ENCODE assay signal across 2 cellular contexts in genomic region chr9:110977259-110977709, GRCh38.
A peak's percentile ranks its signal among the peaks of the same experiment; 100 is the strongest.
TF ChIP-seq lines count a peak whose summit lies in the region.

No MANE protein-coding gene starts in this region.

TF ChIP-seq in HCT116, 20 proteins besides CTCF, POLR2A, EP300 and RAD21 (continued from another document):
- TF ChIP-seq JUND (IDR thresholded peaks at IDR 0.05) (peak; percentile 75), SP1 (IDR thresholded peaks at IDR 0.05; ENCODE audit: low read depth) (peak; percentile 58), CBX3 (IDR thresholded peaks at IDR 0.05; ENCODE audit: low read depth) (peak; percentile 89), ATF3 (IDR thresholded peaks at IDR 0.05) (peak; percentile 26; the same call in 1 of the 2 replicates), SIN3A (IDR thresholded peaks at IDR 0.05; ENCODE audit: low read depth) (peak; percentile 82), EGR1 (IDR thresholded peaks at IDR 0.05; ENCODE audit: low read depth) (0 out of 2 replicates have a peak, but pooled peaks have one; percentile 34), TCF7L2 (IDR thresholded peaks at IDR 0.05; ENCODE audit: borderline replicate concordance, extremely low read depth, insufficient read depth, insufficient read length) (peak; percentile 83), SRF (IDR thresholded peaks at IDR 0.05; ENCODE audit: low read depth) (peak; percentile 45; the same call in 1 of the 2 replicates), EZH2 (IDR thresholded peaks at IDR 0.05) (no peak), YY1 (IDR thresholded peaks at IDR 0.05; ENCODE audit: extremely low read depth, insufficient replicate concordance, low read depth, low read length) (peak; percentile 76), CEBPB (IDR thresholded peaks at IDR 0.05; ENCODE audit: low read depth) (peak; percentile 50), ZNF274 (IDR thresholded peaks at IDR 0.05; ENCODE audit: low read depth, low read length) (no peak), POLR2AphosphoS5 (IDR thresholded peaks at IDR 0.05; ENCODE audit: low read depth, low read length) (peak; percentile 22; the same call in 1 of the 2 replicates), EZH2phosphoT487 (IDR thresholded peaks at IDR 0.05; ENCODE audit: borderline replicate concordance) (no peak)
- TF ChIP-seq, protein P1, sequence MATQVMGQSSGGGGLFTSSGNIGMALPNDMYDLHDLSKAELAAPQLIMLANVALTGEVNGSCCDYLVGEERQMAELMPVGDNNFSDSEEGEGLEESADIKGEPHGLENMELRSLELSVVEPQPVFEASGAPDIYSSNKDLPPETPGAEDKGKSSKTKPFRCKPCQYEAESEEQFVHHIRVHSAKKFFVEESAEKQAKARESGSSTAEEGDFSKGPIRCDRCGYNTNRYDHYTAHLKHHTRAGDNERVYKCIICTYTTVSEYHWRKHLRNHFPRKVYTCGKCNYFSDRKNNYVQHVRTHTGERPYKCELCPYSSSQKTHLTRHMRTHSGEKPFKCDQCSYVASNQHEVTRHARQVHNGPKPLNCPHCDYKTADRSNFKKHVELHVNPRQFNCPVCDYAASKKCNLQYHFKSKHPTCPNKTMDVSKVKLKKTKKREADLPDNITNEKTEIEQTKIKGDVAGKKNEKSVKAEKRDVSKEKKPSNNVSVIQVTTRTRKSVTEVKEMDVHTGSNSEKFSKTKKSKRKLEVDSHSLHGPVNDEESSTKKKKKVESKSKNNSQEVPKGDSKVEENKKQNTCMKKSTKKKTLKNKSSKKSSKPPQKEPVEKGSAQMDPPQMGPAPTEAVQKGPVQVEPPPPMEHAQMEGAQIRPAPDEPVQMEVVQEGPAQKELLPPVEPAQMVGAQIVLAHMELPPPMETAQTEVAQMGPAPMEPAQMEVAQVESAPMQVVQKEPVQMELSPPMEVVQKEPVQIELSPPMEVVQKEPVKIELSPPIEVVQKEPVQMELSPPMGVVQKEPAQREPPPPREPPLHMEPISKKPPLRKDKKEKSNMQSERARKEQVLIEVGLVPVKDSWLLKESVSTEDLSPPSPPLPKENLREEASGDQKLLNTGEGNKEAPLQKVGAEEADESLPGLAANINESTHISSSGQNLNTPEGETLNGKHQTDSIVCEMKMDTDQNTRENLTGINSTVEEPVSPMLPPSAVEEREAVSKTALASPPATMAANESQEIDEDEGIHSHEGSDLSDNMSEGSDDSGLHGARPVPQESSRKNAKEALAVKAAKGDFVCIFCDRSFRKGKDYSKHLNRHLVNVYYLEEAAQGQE (IDR thresholded peaks at IDR 0.05; ENCODE audit: low read depth): no peak
- TF ChIP-seq, protein P2, sequence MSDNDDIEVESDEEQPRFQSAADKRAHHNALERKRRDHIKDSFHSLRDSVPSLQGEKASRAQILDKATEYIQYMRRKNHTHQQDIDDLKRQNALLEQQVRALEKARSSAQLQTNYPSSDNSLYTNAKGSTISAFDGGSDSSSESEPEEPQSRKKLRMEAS (IDR thresholded peaks at IDR 0.05): peak; percentile 91
- TF ChIP-seq, protein P3, sequence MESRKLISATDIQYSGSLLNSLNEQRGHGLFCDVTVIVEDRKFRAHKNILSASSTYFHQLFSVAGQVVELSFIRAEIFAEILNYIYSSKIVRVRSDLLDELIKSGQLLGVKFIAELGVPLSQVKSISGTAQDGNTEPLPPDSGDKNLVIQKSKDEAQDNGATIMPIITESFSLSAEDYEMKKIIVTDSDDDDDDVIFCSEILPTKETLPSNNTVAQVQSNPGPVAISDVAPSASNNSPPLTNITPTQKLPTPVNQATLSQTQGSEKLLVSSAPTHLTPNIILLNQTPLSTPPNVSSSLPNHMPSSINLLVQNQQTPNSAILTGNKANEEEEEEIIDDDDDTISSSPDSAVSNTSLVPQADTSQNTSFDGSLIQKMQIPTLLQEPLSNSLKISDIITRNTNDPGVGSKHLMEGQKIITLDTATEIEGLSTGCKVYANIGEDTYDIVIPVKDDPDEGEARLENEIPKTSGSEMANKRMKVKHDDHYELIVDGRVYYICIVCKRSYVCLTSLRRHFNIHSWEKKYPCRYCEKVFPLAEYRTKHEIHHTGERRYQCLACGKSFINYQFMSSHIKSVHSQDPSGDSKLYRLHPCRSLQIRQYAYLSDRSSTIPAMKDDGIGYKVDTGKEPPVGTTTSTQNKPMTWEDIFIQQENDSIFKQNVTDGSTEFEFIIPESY (IDR thresholded peaks at IDR 0.05; ENCODE audit: extremely low read depth, insufficient replicate concordance, low read length): no peak

TF ChIP-seq in SK-N-SH, 30 proteins besides CTCF, POLR2A, EP300 and RAD21 (continued from another document):
- TF ChIP-seq IRF3 (IDR thresholded peaks at IDR 0.05; ENCODE audit: low read depth, low read length) (no peak), SMC3 (IDR thresholded peaks at IDR 0.05; ENCODE audit: low read depth, low read length) (no peak), RXRA (IDR thresholded peaks at IDR 0.05; ENCODE audit: borderline replicate concordance, low read depth) (peak; percentile 48; the same call in 1 of the 2 replicates), TCF12 (IDR thresholded peaks at IDR 0.05) (peak; percentile 80), MEF2A (IDR thresholded peaks at IDR 0.05; ENCODE audit: borderline replicate concordance, low read depth) (no peak), ELF1 (IDR thresholded peaks at IDR 0.05) (no peak), JUND (IDR thresholded peaks at IDR 0.05) (peak; percentile 72), NFIC (IDR thresholded peaks at IDR 0.05; ENCODE audit: borderline replicate concordance) (peak; percentile 90), TAF1 (IDR thresholded peaks at IDR 0.05; ENCODE audit: borderline replicate concordance, low read depth, low read length) (no peak), RFX5 (IDR thresholded peaks at IDR 0.05; ENCODE audit: low read length) (no peak), POLR2AphosphoS5 (IDR thresholded peaks at IDR 0.05; ENCODE audit: low read depth, low read length) (no peak), MXI1 (IDR thresholded peaks at IDR 0.05; ENCODE audit: low read depth, low read length) (0 out of 2 replicates have a peak, but pooled peaks have one; percentile 39), YY1 (IDR thresholded peaks at IDR 0.05; ENCODE audit: low read depth) (peak; percentile 17; the same call in 1 of the 2 replicates), GABPA (IDR thresholded peaks at IDR 0.05; ENCODE audit: low read depth) (no peak), TEAD4 (IDR thresholded peaks at IDR 0.05; ENCODE audit: borderline replicate concordance, insufficient read depth) (peak; percentile 43; the same call in 1 of the 2 replicates), FOSL2 (IDR thresholded peaks at IDR 0.05; ENCODE audit: borderline replicate concordance, low read depth) (peak; percentile 54; the same call in 1 of the 2 replicates), GATA2 (CRISPR knock-in tag; IDR thresholded peaks at IDR 0.05) (no peak), SIN3A (IDR thresholded peaks at IDR 0.05; ENCODE audit: borderline replicate concordance, low read depth, low read length) (no peak)
- TF ChIP-seq, protein P4, sequence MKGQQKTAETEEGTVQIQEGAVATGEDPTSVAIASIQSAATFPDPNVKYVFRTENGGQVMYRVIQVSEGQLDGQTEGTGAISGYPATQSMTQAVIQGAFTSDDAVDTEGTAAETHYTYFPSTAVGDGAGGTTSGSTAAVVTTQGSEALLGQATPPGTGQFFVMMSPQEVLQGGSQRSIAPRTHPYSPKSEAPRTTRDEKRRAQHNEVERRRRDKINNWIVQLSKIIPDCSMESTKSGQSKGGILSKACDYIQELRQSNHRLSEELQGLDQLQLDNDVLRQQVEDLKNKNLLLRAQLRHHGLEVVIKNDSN (IDR thresholded peaks at IDR 0.05; ENCODE audit: borderline replicate concordance, low read depth): no peak
- TF ChIP-seq, protein P2 (IDR thresholded peaks at IDR 0.05; ENCODE audit: low read depth): peak; percentile 44
- TF ChIP-seq, protein P3 (IDR thresholded peaks at IDR 0.05; ENCODE audit: borderline replicate concordance, low read depth): no peak
- TF ChIP-seq, protein P5, sequence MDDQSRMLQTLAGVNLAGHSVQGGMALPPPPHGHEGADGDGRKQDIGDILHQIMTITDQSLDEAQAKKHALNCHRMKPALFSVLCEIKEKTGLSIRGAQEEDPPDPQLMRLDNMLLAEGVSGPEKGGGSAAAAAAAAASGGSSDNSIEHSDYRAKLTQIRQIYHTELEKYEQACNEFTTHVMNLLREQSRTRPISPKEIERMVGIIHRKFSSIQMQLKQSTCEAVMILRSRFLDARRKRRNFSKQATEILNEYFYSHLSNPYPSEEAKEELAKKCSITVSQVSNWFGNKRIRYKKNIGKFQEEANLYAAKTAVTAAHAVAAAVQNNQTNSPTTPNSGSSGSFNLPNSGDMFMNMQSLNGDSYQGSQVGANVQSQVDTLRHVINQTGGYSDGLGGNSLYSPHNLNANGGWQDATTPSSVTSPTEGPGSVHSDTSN (IDR thresholded peaks at IDR 0.05): 0 out of 2 replicates have a peak, but pooled peaks have one; percentile 28
